14 cellular contexts compared by ENCODE assay signal in the genomic region with DNA sequence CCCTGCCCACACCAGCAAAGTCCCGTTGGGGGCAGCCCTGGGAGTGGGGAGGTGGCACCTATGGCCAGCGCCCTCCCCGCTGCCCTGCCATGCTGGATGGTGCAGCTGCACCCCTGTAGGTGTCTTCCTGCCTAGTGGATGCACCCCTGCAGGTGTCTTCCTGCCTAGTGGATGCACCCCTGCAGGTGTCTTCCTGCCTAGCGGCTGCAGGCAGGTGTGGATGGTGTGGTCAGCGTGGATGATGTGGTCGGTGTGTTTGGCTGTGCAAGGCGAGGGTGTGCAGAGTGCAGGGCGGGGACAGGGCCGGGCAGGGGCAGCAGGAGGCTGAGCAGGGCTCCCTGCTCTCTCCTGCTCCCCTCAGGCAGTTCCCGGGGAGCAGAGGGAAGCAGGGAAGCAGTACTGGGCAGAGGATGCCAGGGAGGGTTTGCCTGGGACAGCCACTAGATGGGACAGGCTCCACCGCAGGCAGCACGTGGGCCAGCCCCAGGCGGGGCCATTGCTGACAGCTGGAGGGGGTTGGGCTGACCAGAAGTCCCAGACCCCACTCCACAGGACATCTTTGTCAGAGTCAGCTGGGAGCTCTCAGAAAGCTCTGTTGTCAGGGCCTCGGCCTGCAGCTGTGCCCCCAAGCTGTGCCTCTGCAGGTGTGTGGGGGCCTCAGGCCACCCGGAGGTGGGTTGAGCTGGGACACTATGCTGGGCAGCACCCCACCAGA. TPM values are rescaled to one million over a fixed set of nuclear protein-coding genes. Genes with fewer than 3 reads are reported as not detected.
A peak's percentile ranks its signal among the peaks of the same experiment; 100 is the strongest.
DNase-seq lines count a peak whose midpoint lies in the region; ATAC-seq and TF ChIP-seq lines count a peak whose summit lies in the region.
"Had no signal": no experiment of that assay in that cellular context is flagged by ENCODE, and none has a peak within 500 bp of the region (broad histone marks: within the 10 kb centered on the region; RNA-seq: fewer than 3 reads in every experiment).

No MANE protein-coding gene starts in this region.

- peaks cover 8% of the 10 kb centered on the region for H3K4me1 Mint-ChIP-seq in endothelial cell (ENCODE audit: unreplicated experiment)
- H3K4me1 Mint-ChIP-seq in stimulated activated effector memory CD8-positive, alpha-beta T cell treated with anti-CD3 and anti-CD28 coated beads, Interleukin-12 subunit alpha, Interleukin-12 subunit beta, amount 100 ng/mL, for 72 hours: peaks cover 31% of the 10 kb centered on the region

- H3K4me3 Mint-ChIP-seq in endothelial cell (ENCODE audit: unreplicated experiment): peak overlapping the region; percentile 42
- no peak overlapping the region for H3K4me3 Mint-ChIP-seq in stimulated activated effector memory CD8-positive, alpha-beta T cell treated with anti-CD3 and anti-CD28 coated beads, Interleukin-12 subunit alpha, Interleukin-12 subunit beta, amount 100 ng/mL, for 72 hours
- H3K4me3 Mint-ChIP-seq: activated naive CD8-positive, alpha-beta T cell treated with anti-CD3 and anti-CD28 coated beads for 36 hours had no signal

- intact Hi-C loops in heart right ventricle (cut with DNase I): no loop called here
- intact Hi-C loops in cardiac septum (cut with DNase I): no loop called here

- peaks cover 10% of the 10 kb centered on the region for H3K27me3 Mint-ChIP-seq in endothelial cell (ENCODE audit: unreplicated experiment)

- DNase-seq in heart right ventricle: no peak
- DNase-seq in cardiac septum (ENCODE audit: low spot score): no peak
- DNase-seq in LHCN-M2 (ENCODE audit: low read depth): peak; percentile 40
- no peak for DNase-seq in endothelial cell (ENCODE audit: low spot score)
- no peak for DNase-seq in stimulated activated effector memory CD8-positive, alpha-beta T cell treated with anti-CD3 and anti-CD28 coated beads, Interleukin-12 subunit alpha, Interleukin-12 subunit beta, amount 100 ng/mL, for 72 hours (ENCODE audit: low spot score in 2 of 2)
- no peak for DNase-seq in activated gamma-delta T cell (lab: John Stamatoyannopoulos, UW)
- no peak for DNase-seq in DMS79 (lab: John Stamatoyannopoulos, UW)
- DNase-seq in glomerular visceral epithelial cell (ENCODE audit: extremely low spot score): no peak
- DNase-seq: activated CD4-positive, CD25-positive, alpha-beta regulatory T cell; activated CD8-positive, alpha-beta memory T cell treated with anti-CD3 and anti-CD28 coated beads, Interleukin-2, amount 50 U/mL, for 4 hours; activated naive CD8-positive, alpha-beta T cell treated with anti-CD3 and anti-CD28 coated beads for 36 hours; stimulated activated CD4-positive, alpha-beta T cell treated with anti-CD3 and anti-CD28 coated beads, Interleukin-2, amount 100 ng/mL, for 24 hours had no signal

- H3K4me1 ChIP-seq in heart right ventricle: peaks cover 16 to 65% (median 37%) of the 10 kb centered on the region in 9 donors

- no peak overlapping the region for H3K27ac Mint-ChIP-seq in endothelial cell (ENCODE audit: unreplicated experiment)
- peak overlapping the region; percentile 60 for H3K27ac Mint-ChIP-seq in stimulated activated effector memory CD8-positive, alpha-beta T cell treated with anti-CD3 and anti-CD28 coated beads, Interleukin-12 subunit alpha, Interleukin-12 subunit beta, amount 100 ng/mL, for 72 hours
- H3K27ac Mint-ChIP-seq: activated naive CD8-positive, alpha-beta T cell treated with anti-CD3 and anti-CD28 coated beads for 36 hours had no signal

- peak overlapping the region in 7 of 10 donors; percentile 85 to 100 (median 94) for H3K27ac ChIP-seq in heart right ventricle
- H3K27ac ChIP-seq: gastroesophageal sphincter had no signal

- peak in 2 of 9 donors; percentile 10 to 19 for TF ChIP-seq CTCF in heart right ventricle (IDR thresholded peaks at IDR 0.05)
- no peak for TF ChIP-seq CTCF in endothelial cell (IDR thresholded peaks at IDR 0.05; ENCODE audit: unreplicated experiment)

- H3K9me3 Mint-ChIP-seq in endothelial cell (ENCODE audit: unreplicated experiment): no peaks in the 10 kb centered on the region
- H3K9me3 Mint-ChIP-seq in stimulated activated effector memory CD8-positive, alpha-beta T cell treated with anti-CD3 and anti-CD28 coated beads, Interleukin-12 subunit alpha, Interleukin-12 subunit beta, amount 100 ng/mL, for 72 hours: no peaks in the 10 kb centered on the region
- H3K9me3 Mint-ChIP-seq: activated naive CD8-positive, alpha-beta T cell treated with anti-CD3 and anti-CD28 coated beads for 36 hours had no signal

- H3K4me3 ChIP-seq in heart right ventricle: no peak overlapping the region
- H3K4me3 ChIP-seq: gastroesophageal sphincter had no signal

- peak in 3 of 8 donors; percentile 1 to 23 (median 19) for ATAC-seq in heart right ventricle
- no peak for ATAC-seq in stimulated activated effector memory CD8-positive, alpha-beta T cell treated with anti-CD3 and anti-CD28 coated beads, Interleukin-12 subunit alpha, Interleukin-12 subunit beta, amount 100 ng/mL, for 72 hours
- ATAC-seq: gastroesophageal sphincter had no signal

- peaks cover 5% of the 10 kb centered on the region for H3K36me3 Mint-ChIP-seq in endothelial cell (ENCODE audit: low read depth, unreplicated experiment)
- H3K36me3 Mint-ChIP-seq in stimulated activated effector memory CD8-positive, alpha-beta T cell treated with anti-CD3 and anti-CD28 coated beads, Interleukin-12 subunit alpha, Interleukin-12 subunit beta, amount 100 ng/mL, for 72 hours: no peaks in the 10 kb centered on the region

- no peaks in the 10 kb centered on the region for H3K9me3 ChIP-seq in heart right ventricle
- H3K9me3 ChIP-seq: gastroesophageal sphincter had no signal

- peaks cover 0 to 48% (median 34%) of the 10 kb centered on the region in 7 donors for H3K27me3 ChIP-seq in heart right ventricle

- WGBS in heart right ventricle, 2 donors: 50 to 57% methylated on average over 14 to 15 of the region's 15 CpGs

- H3K36me3 ChIP-seq in heart right ventricle: peaks cover 0 to 13% (median 0%) of the 10 kb centered on the region in 9 donors
- H3K36me3 ChIP-seq: gastroesophageal sphincter had no signal

RNA-seq across cellular contexts. Expression of a gene that starts 23.6 kb away (rescaled TPM):
- total RNA-seq in heart right ventricle: 10 to 100 TPM; 30.3 to 60.0 (median 37.2) TPM
- 10 to 100 TPM; 61.5 to 89.7 TPM for polyA plus RNA-seq in heart right ventricle
- 62.7 TPM for total RNA-seq in cardiac septum
- 41.6 and 47.9 TPM in 2 replicates for total RNA-seq in LHCN-M2 (2014; rRNA removed)
- 37.5 TPM for polyA plus RNA-seq in LHCN-M2 (2012)
- total RNA-seq in endothelial cell (ENCODE audit: unreplicated experiment): 0.69 TPM
- total RNA-seq: activated naive CD8-positive, alpha-beta T cell treated with anti-CD3 and anti-CD28 coated beads for 36 hours had no signal

RNA-seq across cellular contexts. Expression of a gene that starts 44.9 kb away (rescaled TPM):
- total RNA-seq in heart right ventricle (under 1 TPM in 6 of 10 donors, not detected in 4; 0.15 to 0.59 (median 0.36) TPM), cardiac septum (0.38 TPM), LHCN-M2 (2014; rRNA removed) (0.32 and 0.40 TPM in 2 replicates), endothelial cell (ENCODE audit: unreplicated experiment) (2.4 TPM)
- polyA plus RNA-seq in heart right ventricle: 1 to 10 TPM; 1.0 to 1.1 TPM
- polyA plus RNA-seq in LHCN-M2 (2012): 0.17 TPM
- total RNA-seq: activated naive CD8-positive, alpha-beta T cell treated with anti-CD3 and anti-CD28 coated beads for 36 hours; ureter had no signal

RNA-seq across cellular contexts. Expression of a gene that starts 45.5 kb away (rescaled TPM):
- total RNA-seq in heart right ventricle (100 to 1,000 TPM; 234 to 392 (median 345) TPM), cardiac septum (275 TPM), LHCN-M2 (2014; rRNA removed) (211 and 237 TPM in 2 replicates), endothelial cell (ENCODE audit: unreplicated experiment) (92.2 TPM)
- 100 to 1,000 TPM in 1 of 2 donors, 10 to 100 TPM in 1; 49.9 to 418 TPM for polyA plus RNA-seq in heart right ventricle
- 235 TPM for polyA plus RNA-seq in LHCN-M2 (2012)

Comparison
In these comparisons a context has a peak if more than half of its experiments do, and no peak if none do; other contexts are left out.
1. RNA of a gene that starts 23.6 kb away (total RNA-seq): 62.7 TPM in cardiac septum (single experiment), 41.6 to 47.9 TPM in LHCN-M2 and 30.3 to 60.0 TPM in heart right ventricle; 0.69 TPM in endothelial cell (single experiment); every median in the first group is over 10 times any median in the second.